14 cellular contexts compared by ENCODE assay signal in genomic region chr17:35090707-35091106, GRCh38. TPM values are rescaled to one million over a fixed set of nuclear protein-coding genes. Genes with fewer than 3 reads are reported as not detected.
"Had no signal": no experiment of that assay in that cellular context is flagged by ENCODE, and none has a peak within 500 bp of the region (broad histone marks: within the 10 kb centered on the region; RNA-seq: fewer than 3 reads in every experiment).

No MANE protein-coding gene starts in this region.

RNA-seq across cellular contexts. Expression of gene FNDC8, which starts 30.7 kb away (rescaled TPM):
- total RNA-seq: chondrocyte, hepatocyte, liver, lung microvascular endothelial cell, mesenteric fat pad, mononuclear cell, ovary, posterior vena cava, right cardiac atrium, subcutaneous adipose tissue, tibial nerve, upper lobe of right lung, vagina had no signal
- polyA plus RNA-seq: hepatocyte, liver, ovary, right cardiac atrium, small intestine had no signal

RNA-seq across cellular contexts. Expression of gene UNC45B, which starts 56.9 kb away (rescaled TPM):
- total RNA-seq: chondrocyte, hepatocyte, lung microvascular endothelial cell, mesenteric fat pad, posterior vena cava, subcutaneous adipose tissue, tibial nerve, vagina had no signal
- polyA plus RNA-seq: hepatocyte, small intestine had no signal
